ENCODE assay signal across 21 cellular contexts in genomic region chr5:97797994-97798451, GRCh38.
"Had no signal": no experiment of that assay in that cellular context is flagged by ENCODE, and none has a peak within 500 bp of the region (broad histone marks: within the 10 kb centered on the region; RNA-seq: fewer than 3 reads in every experiment).

No MANE protein-coding gene starts in this region.

- H3K27ac Mint-ChIP-seq: activated naive CD8-positive, alpha-beta T cell treated with anti-CD3 and anti-CD28 coated beads, Interleukin-2, amount 10 ng/mL, durations not matched to agents 7 days and 5 days; naive B cell; T-cell had no signal

- H3K9me3 ChIP-seq: esophagus muscularis mucosa, right lobe of liver had no signal

- H3K4me3 ChIP-seq: esophagus muscularis mucosa, left lung, right lobe of liver, SK-N-MC, smooth muscle cell had no signal

- FAIRE-seq: colon had no signal

- DNase-seq: activated CD4-positive, alpha-beta T cell treated with anti-CD3 and anti-CD28 coated beads, Interleukin-2, amount 50 U/mL, for 1 hour; activated naive CD4-positive, alpha-beta T cell; activated naive CD8-positive, alpha-beta T cell treated with anti-CD3 and anti-CD28 coated beads, Interleukin-2, amount 10 ng/mL, durations not matched to agents 7 days and 5 days; activated T-cell treated with anti-CD3 and anti-CD28 coated beads for 4 hours; anterior cingulate cortex; foreskin keratinocyte; left lung; mammary epithelial cell; naive B cell; occipital lobe; right lobe of liver; stimulated activated CD4-positive, alpha-beta T cell treated with anti-CD3 and anti-CD28 coated beads, Interleukin-4, amount 100 ng/mL, for 4 hours; stimulated activated CD8-positive, alpha-beta memory T cell treated with anti-CD3 and anti-CD28 coated beads, Interleukin-4, amount 100 ng/mL, for 48 hours; stimulated activated naive CD8-positive, alpha-beta T cell treated with anti-CD3 and anti-CD28 coated beads, Interleukin-15, Interleukin-2, amounts not matched to agents 100 U/mL and 50 U/mL, for 24 hours; T-cell; T-helper 9 cell; trophoblast cell had no signal

- H3K27ac ChIP-seq: esophagus muscularis mucosa, foreskin keratinocyte, left lung, right lobe of liver, SK-N-MC had no signal

- H3K27me3 ChIP-seq: esophagus muscularis mucosa, foreskin keratinocyte, left lung, right lobe of liver had no signal

- H3K36me3 Mint-ChIP-seq: activated naive CD8-positive, alpha-beta T cell treated with anti-CD3 and anti-CD28 coated beads, Interleukin-2, amount 10 ng/mL, durations not matched to agents 7 days and 5 days; T-cell had no signal

- H3K4me2 ChIP-seq: smooth muscle cell had no signal

- H3K4me3 Mint-ChIP-seq: activated naive CD8-positive, alpha-beta T cell treated with anti-CD3 and anti-CD28 coated beads, Interleukin-2, amount 10 ng/mL, durations not matched to agents 7 days and 5 days; naive B cell; T-cell had no signal

- H3K36me3 ChIP-seq: esophagus muscularis mucosa, left lung, right lobe of liver had no signal

- H3K4me1 ChIP-seq: esophagus muscularis mucosa, foreskin keratinocyte, left lung, right lobe of liver had no signal

- H3K27me3 Mint-ChIP-seq: activated naive CD8-positive, alpha-beta T cell treated with anti-CD3 and anti-CD28 coated beads, Interleukin-2, amount 10 ng/mL, durations not matched to agents 7 days and 5 days; naive B cell; T-cell had no signal

- H3K4me1 Mint-ChIP-seq: activated naive CD8-positive, alpha-beta T cell treated with anti-CD3 and anti-CD28 coated beads, Interleukin-2, amount 10 ng/mL, durations not matched to agents 7 days and 5 days; naive B cell; T-cell had no signal
